1 cellular context compared by ENCODE assay signal in the genomic region with DNA sequence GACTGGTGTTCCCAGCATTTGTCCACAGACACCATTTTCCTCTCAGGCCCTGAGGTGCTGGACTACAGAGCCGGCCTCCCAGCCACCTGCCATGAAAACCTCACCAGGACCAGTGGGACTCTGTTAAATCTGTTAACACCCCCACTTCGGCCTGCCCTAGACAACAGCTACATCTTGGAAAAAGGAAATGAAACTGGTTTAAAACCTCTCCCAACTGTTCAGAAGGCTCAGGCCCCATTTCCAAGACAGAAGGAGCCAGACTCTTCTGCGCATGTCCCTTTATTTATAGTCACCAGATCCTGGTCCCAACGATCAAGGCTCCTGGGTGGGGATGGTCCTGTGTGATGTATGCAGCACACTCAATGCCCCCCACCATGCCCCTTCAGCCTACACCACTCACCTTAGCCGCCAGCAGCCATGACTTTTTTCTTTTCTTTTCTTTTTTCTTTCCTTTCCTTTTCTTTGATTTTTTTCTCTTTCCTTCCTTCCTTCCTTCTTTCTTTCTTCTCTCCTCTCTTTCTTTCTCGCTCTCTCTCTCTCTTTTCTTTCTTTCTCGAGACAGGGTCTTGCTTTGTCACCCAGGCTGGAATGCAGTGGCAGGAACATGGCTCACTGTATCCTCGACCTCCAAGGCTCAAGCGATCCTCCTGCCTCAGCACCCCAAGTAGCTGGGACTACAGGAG.
TF ChIP-seq lines count a peak whose summit lies in the region.

No MANE protein-coding gene starts in this region.

TF ChIP-seq in IMR-90, 13 proteins besides CTCF, POLR2A, EP300 and RAD21:
- no peak for TF ChIP-seq NFE2L2 (IDR thresholded peaks at IDR 0.05; ENCODE audit: low read depth, low read length)
- TF ChIP-seq RFX5 (IDR thresholded peaks at IDR 0.05; ENCODE audit: low read depth, low read length): no peak
- no peak for TF ChIP-seq FOS (IDR thresholded peaks at IDR 0.05; ENCODE audit: low read depth, low read length)
- no peak for TF ChIP-seq MAZ (IDR thresholded peaks at IDR 0.05; ENCODE audit: borderline replicate concordance, low read depth, low read length)
- TF ChIP-seq, protein P1, sequence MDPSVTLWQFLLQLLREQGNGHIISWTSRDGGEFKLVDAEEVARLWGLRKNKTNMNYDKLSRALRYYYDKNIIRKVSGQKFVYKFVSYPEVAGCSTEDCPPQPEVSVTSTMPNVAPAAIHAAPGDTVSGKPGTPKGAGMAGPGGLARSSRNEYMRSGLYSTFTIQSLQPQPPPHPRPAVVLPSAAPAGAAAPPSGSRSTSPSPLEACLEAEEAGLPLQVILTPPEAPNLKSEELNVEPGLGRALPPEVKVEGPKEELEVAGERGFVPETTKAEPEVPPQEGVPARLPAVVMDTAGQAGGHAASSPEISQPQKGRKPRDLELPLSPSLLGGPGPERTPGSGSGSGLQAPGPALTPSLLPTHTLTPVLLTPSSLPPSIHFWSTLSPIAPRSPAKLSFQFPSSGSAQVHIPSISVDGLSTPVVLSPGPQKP (IDR thresholded peaks at IDR 0.05; ENCODE audit: borderline replicate concordance, low read depth, low read length): no peak
